Comparison of ENCODE assay signal across 28 cellular contexts in genomic region chr17:65959630-65960029, GRCh38.
"Had no signal": no experiment of that assay in that cellular context is flagged by ENCODE, and none has a peak within 500 bp of the region (broad histone marks: within the 10 kb centered on the region; RNA-seq: fewer than 3 reads in every experiment).

No MANE protein-coding gene starts in this region.

- H3K9me3 Mint-ChIP-seq: effector memory CD8-positive, alpha-beta T cell had no signal

- H3K9me3 ChIP-seq: colonic mucosa, esophagus muscularis mucosa, gastrocnemius medialis had no signal

- H3K4me3 ChIP-seq: colonic mucosa, coronary artery, dorsolateral prefrontal cortex, esophagus muscularis mucosa, esophagus squamous epithelium, gastrocnemius medialis, gastroesophageal sphincter, heart left ventricle, heart right ventricle had no signal

- H3K4me1 Mint-ChIP-seq: endodermal cell had no signal

- H3K27ac ChIP-seq: colonic mucosa, coronary artery, dorsolateral prefrontal cortex, epithelial cell of prostate, esophagus muscularis mucosa, esophagus squamous epithelium, foreskin keratinocyte, gastrocnemius medialis, gastroesophageal sphincter, heart left ventricle, heart right ventricle had no signal

- FAIRE-seq: colon, endometrium, endothelial cell of umbilical vein had no signal

- H3K36me3 ChIP-seq: colonic mucosa had no signal

- H3K27me3 Mint-ChIP-seq: dendritic cell treated with granulocyte-macrophage colony-stimulating factor and Interleukin-4, amounts not matched to agents 40 ng/mL and 50 ng/mL, for 4 days had no signal

- ATAC-seq: effector memory CD8-positive, alpha-beta T cell; esophagus mucosa; foreskin keratinocyte; gastrocnemius medialis; gastroesophageal sphincter; heart left ventricle; heart right ventricle had no signal

- H3K4me1 ChIP-seq: colonic mucosa, esophagus muscularis mucosa, esophagus squamous epithelium, foreskin keratinocyte, gastrocnemius medialis, gastroesophageal sphincter, heart left ventricle, heart right ventricle had no signal

- H3K27me3 ChIP-seq: colonic mucosa, dorsolateral prefrontal cortex, esophagus muscularis mucosa, esophagus squamous epithelium, foreskin keratinocyte, gastrocnemius medialis, gastroesophageal sphincter, heart left ventricle, heart right ventricle had no signal

- H3K27ac Mint-ChIP-seq: dendritic cell treated with granulocyte-macrophage colony-stimulating factor and Interleukin-4, amounts not matched to agents 40 ng/mL and 50 ng/mL, for 4 days; effector memory CD8-positive, alpha-beta T cell; endodermal cell had no signal

- DNase-seq: colonic mucosa; cortex of kidney; dermis blood vessel endothelial cell; dorsolateral prefrontal cortex; effector CD4-positive, alpha-beta T cell; effector CD8-positive, alpha-beta T cell; effector memory CD4-positive, alpha-beta T cell; effector memory CD8-positive, alpha-beta T cell; endodermal cell; erythroblast; esophagus squamous epithelium; foreskin fibroblast; foreskin keratinocyte; foreskin melanocyte; gastrocnemius medialis; glutamatergic neuron; head of caudate nucleus; heart left ventricle; heart right ventricle had no signal

- H3K4me3 Mint-ChIP-seq: dendritic cell treated with granulocyte-macrophage colony-stimulating factor and Interleukin-4, amounts not matched to agents 40 ng/mL and 50 ng/mL, for 4 days; effector memory CD8-positive, alpha-beta T cell; endodermal cell had no signal
